Comparison of ENCODE assay signal across 5 cellular contexts in the genomic region with DNA sequence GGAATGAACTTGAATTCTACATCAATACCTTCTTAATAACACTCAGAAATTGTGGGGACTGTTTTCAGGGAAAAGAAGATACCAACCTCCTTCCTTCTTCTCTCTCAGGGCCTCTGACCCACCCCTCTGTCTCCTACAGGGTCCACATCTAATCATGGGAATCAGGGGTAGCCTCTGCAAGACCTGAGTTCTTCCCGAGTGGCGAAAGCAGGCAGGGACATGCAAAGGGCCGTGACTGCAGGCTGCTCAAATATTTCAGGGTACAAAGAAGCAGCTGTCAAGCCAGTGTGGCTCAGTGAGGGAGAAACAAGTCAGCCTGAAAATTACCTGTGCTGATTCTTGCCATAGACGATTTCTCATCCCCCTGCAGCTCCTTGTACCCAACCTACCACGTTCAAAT.
"Had no signal": no experiment of that assay in that cellular context is flagged by ENCODE, and none has a peak within 500 bp of the region (broad histone marks: within the 10 kb centered on the region; RNA-seq: fewer than 3 reads in every experiment).

No MANE protein-coding gene starts in this region.

- H3K27me3 Mint-ChIP-seq: naive thymus-derived CD8-positive, alpha-beta T cell; stimulated activated naive CD8-positive, alpha-beta T cell treated with anti-CD3 and anti-CD28 coated beads, Interleukin-15, Interleukin-2, amounts not matched to agents 100 ng/mL and 50 ng/mL, for 24 hours had no signal

- H3K4me3 Mint-ChIP-seq: stimulated activated naive CD8-positive, alpha-beta T cell treated with anti-CD3 and anti-CD28 coated beads, Interleukin-15, Interleukin-2, amounts not matched to agents 100 ng/mL and 50 ng/mL, for 24 hours had no signal

- H3K36me3 ChIP-seq: gastrocnemius medialis had no signal

- H3K9me3 ChIP-seq: gastrocnemius medialis had no signal

- H3K4me1 ChIP-seq: gastrocnemius medialis had no signal

- H3K27ac Mint-ChIP-seq: stimulated activated naive CD8-positive, alpha-beta T cell treated with anti-CD3 and anti-CD28 coated beads, Interleukin-15, Interleukin-2, amounts not matched to agents 100 ng/mL and 50 ng/mL, for 24 hours had no signal

- H3K27ac ChIP-seq: gastrocnemius medialis had no signal

- H3K9me3 Mint-ChIP-seq: stimulated activated naive CD8-positive, alpha-beta T cell treated with anti-CD3 and anti-CD28 coated beads, Interleukin-15, Interleukin-2, amounts not matched to agents 100 ng/mL and 50 ng/mL, for 24 hours had no signal

- DNase-seq: activated CD4-positive, CD25-positive, alpha-beta regulatory T cell treated with anti-CD3 and anti-CD28 coated beads, Interleukin-2, amount 50 U/mL, for 72 hours; cortex of kidney; gastrocnemius medialis had no signal

- ATAC-seq: gastrocnemius medialis had no signal

- H3K4me3 ChIP-seq: gastrocnemius medialis had no signal
